Comparison of ENCODE assay signal across 10 cellular contexts in the genomic region with DNA sequence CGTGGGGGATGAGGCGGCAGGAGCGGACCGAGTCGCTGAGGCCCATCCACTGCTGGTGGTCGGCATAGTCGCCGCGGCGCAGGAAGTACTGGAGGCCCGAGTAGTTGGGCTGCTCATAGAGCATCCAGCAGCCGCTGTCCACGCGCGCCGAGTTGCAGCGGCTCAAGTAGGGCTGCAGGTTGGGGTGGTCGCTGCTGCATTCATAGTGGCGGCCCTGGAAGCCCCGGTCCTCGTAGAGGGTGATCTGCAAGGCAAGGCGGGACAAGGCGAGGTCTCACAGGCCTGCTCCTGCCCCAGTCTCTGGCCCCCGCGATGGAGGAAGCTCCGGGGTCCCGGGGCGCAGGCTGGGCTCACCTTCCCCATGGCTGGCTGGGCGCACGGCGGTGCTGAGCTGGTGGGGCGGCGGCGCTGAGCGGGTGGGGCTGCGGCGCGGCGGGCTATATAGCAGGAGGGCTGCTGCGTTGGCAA. TPM values are rescaled to one million over a fixed set of nuclear protein-coding genes. Genes with fewer than 3 reads are reported as not detected.
DNase-seq lines count a peak whose midpoint lies in the region; ATAC-seq and TF ChIP-seq lines count a peak whose summit lies in the region.
"Not testable (repeated sequence)": the region's sequence is repeated elsewhere in the genome, so short reads cannot be mapped to it uniquely, and the experiment has no call there.
"Had no signal": no experiment of that assay in that cellular context is flagged by ENCODE, and none has a peak within 500 bp of the region (broad histone marks: within the 10 kb centered on the region; RNA-seq: fewer than 3 reads in every experiment).

CRYGD (minus strand) TSS at position 414 of the 468 bp plus-strand sequence; CDS start at position 363, 51 bp downstream.

- H3K79me2 ChIP-seq in trophoblast cell (ENCODE audit: control insufficient read depth, insufficient read depth, low read length, poor library complexity): not testable (repeated sequence)

- not testable (repeated sequence) for H3K18ac ChIP-seq in trophoblast cell (ENCODE audit: low read length)

- H3K9me3 Mint-ChIP-seq in activated T-helper 2 cell treated with anti-CD3 and anti-CD28 coated beads, Interferon-gamma antibody, Interleukin-2, Interleukin-4, amounts not matched to agents 10 μg/mL and 5 μg/mL and 100 μg/mL, durations not matched to agents 14 hours and 24 hours and 36 hours; stimulated activated naive CD8-positive, alpha-beta T cell treated with anti-CD3 and anti-CD28 coated beads, Interleukin-15, Interleukin-2, amounts not matched to agents 100 ng/mL and 50 ng/mL, for 24 hours: not testable (repeated sequence)

- peak within 1 kb of the TSS; percentile 38 for H3K4me3 ChIP-seq in coronary artery
- H3K4me3 ChIP-seq in heart right ventricle: peak within 1 kb of the TSS in 9 of 10 donors; percentile 8 to 39 (median 33)
- peak within 1 kb of the TSS in 1 of 2 donors; percentile 13 for H3K4me3 ChIP-seq in left lung
- H3K4me3 ChIP-seq in trophoblast cell (ENCODE audit: low read depth, low read length): not testable (repeated sequence)

- WGBS in heart right ventricle, 2 donors: 9% methylated on average over 37 to 38 of the region's 40 CpGs
- WGBS in trophoblast cell (ENCODE audit: extremely low coverage, insufficient coverage, insufficient read length): no CpG with 5 or more reads among the region's 40 CpGs

- H4K8ac ChIP-seq in trophoblast cell (ENCODE audit: low read depth, low read length): not testable (repeated sequence)

- H3K9ac ChIP-seq in trophoblast cell (ENCODE audit: low read length): not testable (repeated sequence)

- not testable (repeated sequence) for H3K27ac Mint-ChIP-seq in activated T-helper 2 cell treated with anti-CD3 and anti-CD28 coated beads, Interferon-gamma antibody, Interleukin-2, Interleukin-4, amounts not matched to agents 10 μg/mL and 5 μg/mL and 100 μg/mL, durations not matched to agents 14 hours and 24 hours and 36 hours; stimulated activated naive CD8-positive, alpha-beta T cell treated with anti-CD3 and anti-CD28 coated beads, Interleukin-15, Interleukin-2, amounts not matched to agents 100 ng/mL and 50 ng/mL, for 24 hours

- H3K9me3 ChIP-seq in heart right ventricle; left lung; trophoblast cell (ENCODE audit: insufficient read depth, low read depth, low read length): not testable (repeated sequence)

- TF ChIP-seq CTCF in coronary artery (IDR thresholded peaks at IDR 0.05); heart right ventricle (IDR thresholded peaks at IDR 0.05); left lung (IDR thresholded peaks at IDR 0.05): not testable (repeated sequence)

- intact Hi-C loops in activated T-helper 2 cell treated with anti-CD3 and anti-CD28 coated beads, Interferon-gamma antibody, Interleukin-2, Interleukin-4, amounts not matched to agents 10 μg/mL and 5 μg/mL and 100 μg/mL, durations not matched to agents 14 hours and 24 hours and 36 hours (cut with micrococcal nuclease); heart right ventricle (cut with DNase I); left lung (cut with DNase I): not testable (repeated sequence)

- ATAC-seq in heart right ventricle (peak in 1 of 8 donors; percentile 56), left lung (peak; percentile 42)

- peak within 1 kb of the TSS; percentile 38 for H3K4me3 Mint-ChIP-seq in activated T-helper 2 cell treated with anti-CD3 and anti-CD28 coated beads, Interferon-gamma antibody, Interleukin-2, Interleukin-4, amounts not matched to agents 10 μg/mL and 5 μg/mL and 100 μg/mL, durations not matched to agents 14 hours and 24 hours and 36 hours (ENCODE audit: low read depth)
- H3K4me3 Mint-ChIP-seq in stimulated activated naive CD8-positive, alpha-beta T cell treated with anti-CD3 and anti-CD28 coated beads, Interleukin-15, Interleukin-2, amounts not matched to agents 100 ng/mL and 50 ng/mL, for 24 hours: peak within 1 kb of the TSS; percentile 67

- peak within 1 kb of the TSS; percentile 8 for H2BK12ac ChIP-seq in trophoblast cell (ENCODE audit: low read length)

- DNase-seq in ELF-1 (ENCODE audit: low read depth, low spot score) (peak; percentile 65), NCI-H2227 (lab: John Stamatoyannopoulos, UW; ENCODE audit: unreplicated experiment) (peak; percentile 68), left lung (peak in 1 of 2 donors; percentile 88)
- not testable (repeated sequence) for DNase-seq in activated T-helper 2 cell treated with anti-CD3 and anti-CD28 coated beads, Interferon-gamma antibody, Interleukin-2, Interleukin-4, amounts not matched to agents 10 μg/mL and 5 μg/mL and 100 μg/mL, durations not matched to agents 14 hours and 24 hours and 36 hours (ENCODE audit: low spot score); coronary artery (ENCODE audit: low spot score); heart right ventricle; trophoblast cell

- H3K14ac ChIP-seq in trophoblast cell (ENCODE audit: low read length): not testable (repeated sequence)

- not testable (repeated sequence) for H3K23ac ChIP-seq in trophoblast cell (ENCODE audit: low read length)

- H3K27ac ChIP-seq in coronary artery; heart right ventricle; left lung; trophoblast cell (ENCODE audit: low read depth, low read length): not testable (repeated sequence)

- H3K36me3 ChIP-seq in heart right ventricle; left lung; trophoblast cell (ENCODE audit: control insufficient read depth in 1 of 2, insufficient read depth in 2 of 2, low read length in 2 of 2): not testable (repeated sequence)

- H3K27me3 ChIP-seq in heart right ventricle: peaks cover 0 to 52% (median 34%) of the 10 kb centered on the region in 7 donors
- peaks cover 16 to 32% of the 10 kb centered on the region in 2 donors for H3K27me3 ChIP-seq in left lung
- H3K27me3 ChIP-seq in trophoblast cell (ENCODE audit: insufficient read depth, low read length): not testable (repeated sequence)

- H3K79me1 ChIP-seq in trophoblast cell (ENCODE audit: low read length): not testable (repeated sequence)

- peaks cover 42% of the 10 kb centered on the region for H3K27me3 Mint-ChIP-seq in activated T-helper 2 cell treated with anti-CD3 and anti-CD28 coated beads, Interferon-gamma antibody, Interleukin-2, Interleukin-4, amounts not matched to agents 10 μg/mL and 5 μg/mL and 100 μg/mL, durations not matched to agents 14 hours and 24 hours and 36 hours (ENCODE audit: low read depth)
- H3K27me3 Mint-ChIP-seq in stimulated activated naive CD8-positive, alpha-beta T cell treated with anti-CD3 and anti-CD28 coated beads, Interleukin-15, Interleukin-2, amounts not matched to agents 100 ng/mL and 50 ng/mL, for 24 hours: peaks cover 33% of the 10 kb centered on the region

- not testable (repeated sequence) for H2BK5ac ChIP-seq in trophoblast cell (ENCODE audit: low read depth, low read length, poor library complexity)

- peaks cover 0 to 12% (median 4%) of the 10 kb centered on the region in 9 donors for H3K4me1 ChIP-seq in heart right ventricle
- peaks cover 0 to 11% of the 10 kb centered on the region in 2 donors for H3K4me1 ChIP-seq in left lung
- not testable (repeated sequence) for H3K4me1 ChIP-seq in trophoblast cell (ENCODE audit: control insufficient read depth in 1 of 2, insufficient read depth in 2 of 2, low read length in 2 of 2)

- H4K12ac ChIP-seq in trophoblast cell (ENCODE audit: low read depth, low read length): not testable (repeated sequence)

- H3K4me2 ChIP-seq in trophoblast cell (ENCODE audit: low read length): peak within 1 kb of the TSS; percentile 43

- not testable (repeated sequence) for H2AFZ ChIP-seq in trophoblast cell (ENCODE audit: insufficient read depth, low read length, poor library complexity)

- peak within 1 kb of the TSS; percentile 11 for H4K91ac ChIP-seq in trophoblast cell (ENCODE audit: low read depth, low read length)

- not testable (repeated sequence) for H3K4ac ChIP-seq in trophoblast cell (ENCODE audit: low read depth, low read length)

- H3K4me1 Mint-ChIP-seq in activated T-helper 2 cell treated with anti-CD3 and anti-CD28 coated beads, Interferon-gamma antibody, Interleukin-2, Interleukin-4, amounts not matched to agents 10 μg/mL and 5 μg/mL and 100 μg/mL, durations not matched to agents 14 hours and 24 hours and 36 hours (ENCODE audit: low read depth); stimulated activated naive CD8-positive, alpha-beta T cell treated with anti-CD3 and anti-CD28 coated beads, Interleukin-15, Interleukin-2, amounts not matched to agents 100 ng/mL and 50 ng/mL, for 24 hours (ENCODE audit: low read depth): not testable (repeated sequence)

- not testable (repeated sequence) for H2AK5ac ChIP-seq in trophoblast cell (ENCODE audit: low read length)

- not testable (repeated sequence) for H3K36me3 Mint-ChIP-seq in activated T-helper 2 cell treated with anti-CD3 and anti-CD28 coated beads, Interferon-gamma antibody, Interleukin-2, Interleukin-4, amounts not matched to agents 10 μg/mL and 5 μg/mL and 100 μg/mL, durations not matched to agents 14 hours and 24 hours and 36 hours (ENCODE audit: low read depth); stimulated activated naive CD8-positive, alpha-beta T cell treated with anti-CD3 and anti-CD28 coated beads, Interleukin-15, Interleukin-2, amounts not matched to agents 100 ng/mL and 50 ng/mL, for 24 hours (ENCODE audit: low read depth)

- not testable (repeated sequence) for H2BK120ac ChIP-seq in trophoblast cell (ENCODE audit: insufficient read depth, low read length, poor library complexity)

RNA-seq across cellular contexts. Expression of gene CRYGD, which starts in this region (rescaled TPM):
- not detected in 2 replicates for total RNA-seq in activated T-helper 2 cell treated with anti-CD3 and anti-CD28 coated beads, Interferon-gamma antibody, Interleukin-2, Interleukin-4, amounts not matched to agents 10 μg/mL and 5 μg/mL and 100 μg/mL, durations not matched to agents 14 hours and 24 hours and 36 hours
- not detected for total RNA-seq in heart right ventricle
- polyA plus RNA-seq in heart right ventricle: not detected
- total RNA-seq in left lung: not detected
- polyA plus RNA-seq in trophoblast cell (2013): not detected in 2 replicates
- total RNA-seq: prostate gland, subcutaneous adipose tissue had no signal

Comparison
In these comparisons a context has a peak if more than half of its experiments do, and no peak if none do; other contexts are left out.
1. Peak in ATAC-seq in left lung; RNA of the gene not detected or under 1 TPM.